Comparison of ENCODE assay signal across 8 cellular contexts in the genomic region with DNA sequence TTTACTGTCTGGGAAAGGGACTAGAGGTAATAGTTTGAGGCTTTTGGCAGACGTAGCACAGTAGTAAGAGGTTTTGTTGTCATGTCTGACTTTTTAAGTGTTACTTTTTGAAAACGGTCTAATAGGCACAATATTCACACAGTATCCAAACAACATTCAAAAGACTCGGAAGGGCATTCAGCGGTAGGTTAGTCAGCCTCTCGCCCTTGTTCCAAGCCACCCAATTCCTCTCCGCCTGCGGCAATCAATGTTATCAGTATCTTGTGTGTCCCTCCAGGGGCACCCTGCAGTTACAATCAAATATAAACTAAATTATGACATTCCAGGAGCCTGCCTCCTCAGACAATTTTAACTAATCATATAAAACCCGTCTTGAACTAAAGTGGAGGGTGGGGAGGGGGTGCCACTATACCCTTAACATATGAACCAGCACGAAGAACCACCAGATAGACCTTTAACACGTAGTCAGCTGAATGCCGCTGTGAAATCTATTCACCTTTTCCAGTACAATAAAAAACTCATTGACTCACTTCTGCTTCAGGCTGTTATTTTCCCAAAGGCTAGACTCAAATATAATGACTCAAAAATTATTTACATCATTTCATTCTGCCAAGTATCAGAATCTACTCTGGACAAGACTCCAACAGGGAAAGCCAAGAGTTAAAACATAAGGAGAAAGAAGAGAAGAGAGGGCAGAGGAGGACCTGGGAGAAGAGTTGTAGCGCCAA. TPM values are rescaled to one million over a fixed set of nuclear protein-coding genes. Genes with fewer than 3 reads are reported as not detected.
DNase-seq lines count a peak whose midpoint lies in the region; ATAC-seq and TF ChIP-seq lines count a peak whose summit lies in the region.

No MANE protein-coding gene starts in this region.

- no peaks in the 10 kb centered on the region for H3K9me3 Mint-ChIP-seq in progenitor cell of endocrine pancreas (ENCODE audit: low read depth)

- no peaks in the 10 kb centered on the region; the same call in 1 of the 2 replicates for H3K4me1 ChIP-seq in Panc1 (ENCODE audit: control insufficient read depth, insufficient read depth, low read length)
- peaks cover 2% of the 10 kb centered on the region in 2 donors for H3K4me1 ChIP-seq in esophagus (ENCODE audit: control insufficient read depth in 2 of 2, insufficient read depth in 2 of 2, low read length in 1 of 2)

- ATAC-seq in Panc1, result no peak
- ATAC-seq in HG03196 (IDR thresholded peaks at IDR 0.05; ENCODE audit: unreplicated experiment), result no peak
- no peak for ATAC-seq in HG03097 (IDR thresholded peaks at IDR 0.05; ENCODE audit: low FRiP score, unreplicated experiment)

- DNase-seq in Panc1 (ENCODE audit: low read depth, low spot score), result no peak
- DNase-seq in progenitor cell of endocrine pancreas (ENCODE audit: low spot score, unreplicated experiment), result no peak
- DNase-seq in NCI-H510A (lab: John Stamatoyannopoulos, UW), result no peak
- no peak for DNase-seq in GF-D8 (lab: John Stamatoyannopoulos, UW)

- TF ChIP-seq CTCF in Panc1 (IDR thresholded peaks at IDR 0.05) (no peak), progenitor cell of endocrine pancreas (IDR thresholded peaks at IDR 0.05; ENCODE audit: unreplicated experiment) (no peak)

- no peak overlapping the region for H3K27ac ChIP-seq in Panc1 (ENCODE audit: low read length)
- peak overlapping the region in 1 of 2 donors; percentile 99 for H3K27ac ChIP-seq in esophagus (ENCODE audit: low read depth in 2 of 2, low read length in 1 of 2)

- H3K27me3 ChIP-seq in Panc1 (ENCODE audit: control insufficient read depth, insufficient read depth, low read length) (peaks cover 24% of the 10 kb centered on the region), esophagus (ENCODE audit: control insufficient read depth in 1 of 2, insufficient read depth in 2 of 2, low read length in 2 of 2) (no peaks in the 10 kb centered on the region)

- peak overlapping the region; percentile 88 for H3K4me3 ChIP-seq in GM08714 (ENCODE audit: low read length)
- peak overlapping the region; percentile 55 to 82 for H3K4me3 ChIP-seq in Panc1 (ENCODE audit: low read depth in 2 of 2, low read length in 2 of 2)
- peak overlapping the region; percentile 71 to 95 for H3K4me3 ChIP-seq in esophagus (ENCODE audit: low read depth in 1 of 2, low read length in 2 of 2)

- in situ Hi-C loops in Panc1 (cut with HindIII; ENCODE audit: low pct_unique_long_range_greater_than_20kb, low sequenced_read_pairs), result no loop called here

- no peaks in the 10 kb centered on the region for H3K9me3 ChIP-seq in Panc1 (ENCODE audit: control insufficient read depth, insufficient read depth, low read depth, low read length)
- H3K9me3 ChIP-seq in esophagus (ENCODE audit: control insufficient read depth in 2 of 2, insufficient read depth in 1 of 2, low read depth in 1 of 2, low read length in 1 of 2), result no peaks in the 10 kb centered on the region

- no peaks in the 10 kb centered on the region for H3K27me3 Mint-ChIP-seq in progenitor cell of endocrine pancreas

- H3K4me1 Mint-ChIP-seq in progenitor cell of endocrine pancreas (ENCODE audit: low read depth), result peaks cover 20% of the 10 kb centered on the region

- CTCF ChIA-PET in Panc1 (lab: Charles Lee), result no interaction called here

- H3K36me3 ChIP-seq in Panc1 (ENCODE audit: control insufficient read depth, insufficient read depth, low read length), result no peaks in the 10 kb centered on the region
- no peaks in the 10 kb centered on the region for H3K36me3 ChIP-seq in esophagus (ENCODE audit: control insufficient read depth in 2 of 2, insufficient read depth in 2 of 2, low read length in 1 of 2)

- 39 to 43% methylated on average over 12 of the region's 12 CpGs for WGBS in esophagus, 2 donors

- H3K4me3 Mint-ChIP-seq in progenitor cell of endocrine pancreas (ENCODE audit: low read depth), result peak overlapping the region; percentile 94

- peak overlapping the region; percentile 99 for H3K27ac Mint-ChIP-seq in progenitor cell of endocrine pancreas

- BruUV-seq in Panc1 (replicated peaks; lab: Mats Ljungman, UMichigan), result no TSS peak

- POLR2A ChIA-PET in Panc1 (lab: Charles Lee), result interaction anchor here (0.7 kb wide), 1 partner anchor 96 kb away, joined by 3 read pairs; no protein-coding TSS in a partner anchor

- H3K36me3 Mint-ChIP-seq in progenitor cell of endocrine pancreas (ENCODE audit: insufficient read depth), result peaks cover 4% of the 10 kb centered on the region

- intact Hi-C loops in Panc1 (cut with micrococcal nuclease; ENCODE audit: unreplicated experiment), result no loop called here

RNA-seq across cellular contexts. Expression of gene TENT5A, which starts 1.7 kb away (rescaled TPM):
- 1.7 TPM for total RNA-seq in Panc1 (2021; ENCODE audit: unreplicated experiment)
- polyA plus RNA-seq in Panc1 (2012; ENCODE audit: insufficient read length), result 0.44 TPM
- polyA plus RNA-seq in esophagus, result 1 to 10 TPM; 1.6 to 1.7 TPM
- total RNA-seq in progenitor cell of endocrine pancreas, result 8.1 and 9.6 TPM in 2 replicates
